13 cellular contexts compared by ENCODE assay signal in genomic region chr10:1662361-1663025, GRCh38.
DNase-seq lines count a peak whose midpoint lies in the region; ATAC-seq and TF ChIP-seq lines count a peak whose summit lies in the region.
"Had no signal": no experiment of that assay in that cellular context is flagged by ENCODE, and none has a peak within 500 bp of the region (broad histone marks: within the 10 kb centered on the region; RNA-seq: fewer than 3 reads in every experiment).

No MANE protein-coding gene starts in this region.

- no peaks in the 10 kb centered on the region for H3K9me3 ChIP-seq in BLaER1 treated with 17β-estradiol and CSF1 and Interleukin-3, amounts not matched to agents 10 nM and 100 nM (replicated peaks in 1 of 11)
- H3K9me3 ChIP-seq in OCI-LY7 (ENCODE audit: low read length): no peaks in the 10 kb centered on the region
- H3K9me3 ChIP-seq: vagina had no signal

- peak overlapping the region in 4 of 11 experiments; percentile 21 to 59 (median 55); a peak in 9 of 22 replicates for H3K9ac ChIP-seq in BLaER1 treated with 17β-estradiol and CSF1 and Interleukin-3, amounts not matched to agents 10 nM and 100 nM

- BruUV-seq in OCI-LY7 (replicated peaks; lab: Mats Ljungman, UMichigan): no TSS peak

- H2AFZ ChIP-seq in OCI-LY7 (ENCODE audit: low read length): no peak overlapping the region

- in situ Hi-C loops in brain microvascular endothelial cell (cut with HindIII; ENCODE audit: low pct_ligation_motif_present, low sequenced_read_pairs): no loop called here

- H4K20me1 ChIP-seq in BLaER1 treated with 17β-estradiol and CSF1 and Interleukin-3, amounts not matched to agents 10 nM and 100 nM: peaks cover 0 to 14% (median 0%) of the 10 kb centered on the region in 11 experiments; a peak in 3 of 22 replicates
- H4K20me1 ChIP-seq in OCI-LY7 (ENCODE audit: insufficient read depth, low read length): no peaks in the 10 kb centered on the region

- no peaks in the 10 kb centered on the region for H3K36me3 ChIP-seq in BLaER1 treated with 17β-estradiol and CSF1 and Interleukin-3, amounts not matched to agents 10 nM and 100 nM
- H3K36me3 ChIP-seq in OCI-LY7 (ENCODE audit: insufficient read depth, low read length) (no peaks in the 10 kb centered on the region), brain microvascular endothelial cell (replicated peaks) (no peaks in the 10 kb centered on the region)
- H3K36me3 ChIP-seq: vagina had no signal

- CTCF ChIA-PET in OCI-LY7 (lab: Charles Lee; ENCODE audit: unreplicated experiment): no interaction called here

- no peaks in the 10 kb centered on the region for H3K79me2 ChIP-seq in OCI-LY7 (ENCODE audit: insufficient read depth, low read depth, low read length)

- peaks cover 16 to 63% (median 41%) of the 10 kb centered on the region in 10 experiments for H3K4me1 ChIP-seq in BLaER1 treated with 17β-estradiol and CSF1 and Interleukin-3, amounts not matched to agents 10 nM and 100 nM
- H3K4me1 ChIP-seq in OCI-LY7 (ENCODE audit: insufficient read depth, low read length, poor library complexity, severe bottlenecking): peaks cover 9% of the 10 kb centered on the region
- H3K4me1 ChIP-seq: vagina had no signal

- H3K4me3 ChIP-seq in BLaER1 treated with 17β-estradiol and CSF1 and Interleukin-3, amounts not matched to agents 10 nM and 100 nM: peak overlapping the region in 6 of 10 experiments; percentile 1 to 36 (median 18); a peak in 2 of 20 replicates
- H3K4me3 ChIP-seq in OCI-LY7 (ENCODE audit: low read depth, low read length, poor library complexity, severe bottlenecking) (no peak overlapping the region), brain microvascular endothelial cell (ENCODE audit: low read depth, low read length) (no peak overlapping the region)
- H3K4me3 ChIP-seq: vagina had no signal

- peak; percentile 41 for ATAC-seq in GM19397 (IDR thresholded peaks at IDR 0.05; ENCODE audit: unreplicated experiment)
- peak; percentile 41 for ATAC-seq in HG02852 (IDR thresholded peaks at IDR 0.05; ENCODE audit: unreplicated experiment)

- peak overlapping the region in 10 of 11 experiments; percentile 10 to 71 (median 48); a peak in 18 of 22 replicates for H3K27ac ChIP-seq in BLaER1 treated with 17β-estradiol and CSF1 and Interleukin-3, amounts not matched to agents 10 nM and 100 nM
- H3K27ac ChIP-seq in OCI-LY7 (ENCODE audit: low read depth, low read length, poor library complexity, severe bottlenecking) (no peak overlapping the region), brain microvascular endothelial cell (no peak overlapping the region)
- H3K27ac ChIP-seq: vagina had no signal

- peaks cover 0 to 8% (median 0%) of the 10 kb centered on the region in 11 experiments; a peak in 1 of 22 replicates for H3K27me3 ChIP-seq in BLaER1 treated with 17β-estradiol and CSF1 and Interleukin-3, amounts not matched to agents 10 nM and 100 nM
- H3K27me3 ChIP-seq in brain microvascular endothelial cell (replicated peaks): no peaks in the 10 kb centered on the region
- H3K27me3 ChIP-seq: vagina had no signal

- peak; percentile 4 for DNase-seq in OCI-LY7 (ENCODE audit: low spot score)
- no peak for DNase-seq in middle frontal gyrus (ENCODE audit: extremely low spot score, low spot score)
- DNase-seq in NCI-H2107 (lab: John Stamatoyannopoulos, UW): no peak
- DNase-seq in SHP77 (lab: John Stamatoyannopoulos, UW): no peak
- DNase-seq in brain microvascular endothelial cell: no peak
- DNase-seq: Calu3; effector memory CD4-positive, alpha-beta T cell; stimulated activated CD4-positive, alpha-beta T cell treated with anti-CD3 and anti-CD28 coated beads, Interleukin-2, amount 100 ng/mL, for 48 hours; stimulated activated naive CD4-positive, alpha-beta T cell had no signal

- intact Hi-C loops in OCI-LY7 (cut with micrococcal nuclease; ENCODE audit: unreplicated experiment): no loop called here

- POLR2A ChIA-PET in OCI-LY7 (lab: Charles Lee): no interaction called here

- no peak for TF ChIP-seq CTCF in OCI-LY7 (conservative IDR thresholded peaks at IDR 0.05; ENCODE audit: low read length)
- no peak for TF ChIP-seq CTCF in brain microvascular endothelial cell (IDR thresholded peaks at IDR 0.05; ENCODE audit: low read depth, low read length, missing control alignments)

- no peaks in the 10 kb centered on the region for H3K9me2 ChIP-seq in OCI-LY7 (ENCODE audit: insufficient read depth, low read length)

- peak overlapping the region; percentile 76 to 93 (median 91) for H3K4me2 ChIP-seq in BLaER1 treated with 17β-estradiol and CSF1 and Interleukin-3, amounts not matched to agents 10 nM and 100 nM
- peak overlapping the region; percentile 7; the same call in 1 of the 2 replicates for H3K4me2 ChIP-seq in OCI-LY7 (ENCODE audit: low read length)

Comparison
In these comparisons a context has a peak if more than half of its experiments do, and no peak if none do; other contexts are left out.
1. H3K27ac ChIP-seq: peak in BLaER1 treated with 17β-estradiol and CSF1 and Interleukin-3, amounts not matched to agents 10 nM and 100 nM (10 of 11); none in OCI-LY7 (single experiment) and brain microvascular endothelial cell (single experiment).
2. H3K4me3 ChIP-seq: peak in BLaER1 treated with 17β-estradiol and CSF1 and Interleukin-3, amounts not matched to agents 10 nM and 100 nM (6 of 10); none in OCI-LY7 (single experiment) and brain microvascular endothelial cell (single experiment).